ENCODE assay signal across 1 cellular context in genomic region chr3:44976002-44976815, GRCh38.
TF ChIP-seq lines count a peak whose summit lies in the region.

Gene EXOSC7, plus strand, starts transcription at chr3:44976244. Its CDS starts 34 bp downstream, at chr3:44976278.
Gene ZDHHC3, minus strand, starts transcription at chr3:44976174. Its CDS starts 16,738 bp downstream, at chr3:44959436.

TF ChIP-seq in K562, 482 proteins besides CTCF, POLR2A, EP300 and RAD21 (continued from another document and continues in another):
- TF ChIP-seq USF1 (CRISPR knock-in tag; IDR thresholded peaks at IDR 0.05) (peak; percentile 31; the same call in 1 of the 2 replicates), SMAD3 (CRISPR knock-in tag; conservative IDR thresholded peaks at IDR 0.05) (no peak), FOXO4 (CRISPR knock-in tag; IDR thresholded peaks at IDR 0.05) (peak; percentile 77; the same call in 1 of the 2 replicates), ELK1 (CRISPR knock-in tag; IDR thresholded peaks at IDR 0.05) (no peak), ELF2 (CRISPR knock-in tag; IDR thresholded peaks at IDR 0.05) (no peak), SFPQ (IDR thresholded peaks at IDR 0.05; ENCODE audit: low read depth, low read length) (no peak), GABPA (tag; conservative IDR thresholded peaks at IDR 0.05; ENCODE audit: low read depth) (no peak), MYC (IDR thresholded peaks at IDR 0.05; ENCODE audit: low read depth, low read length) (peak; percentile 83), MYC (CRISPR knock-in tag; IDR thresholded peaks at IDR 0.05; ENCODE audit: borderline replicate concordance, low read depth) (peak; percentile 91; the same call in 1 of the 2 replicates), BHLHE40 (IDR thresholded peaks at IDR 0.05; ENCODE audit: low read length) (no peak), CCNT2 (IDR thresholded peaks at IDR 0.05; ENCODE audit: borderline replicate concordance, extremely low read depth, insufficient read length, low read depth, low read length) (peak; percentile 63), GABPB2 (CRISPR knock-in tag; conservative IDR thresholded peaks at IDR 0.05) (no peak), E2F6 (IDR thresholded peaks at IDR 0.05; ENCODE audit: borderline replicate concordance in 1 of 2, extremely low read depth in 1 of 2, insufficient read depth in 1 of 2, insufficient read length in 1 of 2, low read depth in 1 of 2, low read length in 1 of 2, poor library complexity in 1 of 2, severe bottlenecking in 1 of 2) (peak in 1 of 2 experiments; percentile 44), FUS (optimal IDR thresholded peaks at IDR 0.05; ENCODE audit: low read depth, low read length) (peak; percentile 26), SMARCE1 (IDR thresholded peaks at IDR 0.05) (no peak), BRF1 (IDR thresholded peaks at IDR 0.05; ENCODE audit: borderline replicate concordance, extremely low read depth, insufficient read length) (no peak), POLR3A (IDR thresholded peaks at IDR 0.05; ENCODE audit: borderline replicate concordance, extremely low read depth, insufficient read depth, insufficient read length) (no peak), RBBP5 (IDR thresholded peaks at IDR 0.05; ENCODE audit: borderline replicate concordance, insufficient read depth, low read length, poor library complexity, severe bottlenecking) (peak; percentile 98), ZNF699 (CRISPR knock-in tag; IDR thresholded peaks at IDR 0.05; ENCODE audit: insufficient replicate concordance) (no peak), SRSF9 (IDR thresholded peaks at IDR 0.05; ENCODE audit: borderline replicate concordance, low read depth, low read length) (no peak), RBM34 (IDR thresholded peaks at IDR 0.05; ENCODE audit: borderline replicate concordance, insufficient read depth, low read length) (no peak), SIN3A (IDR thresholded peaks at IDR 0.05; ENCODE audit: borderline replicate concordance in 2 of 2, control insufficient read depth in 1 of 2, low read depth in 2 of 2, low read length in 2 of 2) (peak in 1 of 2 experiments; percentile 93; a peak in 2 of 4 replicates), POLR2G (IDR thresholded peaks at IDR 0.05; ENCODE audit: low read depth, low read length) (peak; percentile 96), RUNX1 (IDR thresholded peaks at IDR 0.05; ENCODE audit: low read depth) (no peak), PRMT5 (CRISPR knock-in tag; IDR thresholded peaks at IDR 0.05) (0 out of 2 replicates have a peak, but pooled peaks have one; percentile 55), ZBTB40 (IDR thresholded peaks at IDR 0.05) (peak; percentile 24; the same call in 1 of the 2 replicates), ZBTB40 (CRISPR knock-in tag; IDR thresholded peaks at IDR 0.05) (no peak), RBM25 (IDR thresholded peaks at IDR 0.05; ENCODE audit: low read depth, low read length, severe bottlenecking) (peak; percentile 23), E2F3 (CRISPR knock-in tag; IDR thresholded peaks at IDR 0.05) (no peak), SRSF3 (IDR thresholded peaks at IDR 0.05; ENCODE audit: insufficient read depth, low read length) (no peak), TAF9B (IDR thresholded peaks at IDR 0.05; ENCODE audit: partially characterized antibody) (peak; percentile 73), PCBP1 (IDR thresholded peaks at IDR 0.05; ENCODE audit: low read depth, low read length, poor library complexity, severe bottlenecking) (no peak), ZNF778 (CRISPR knock-in tag; IDR thresholded peaks at IDR 0.05) (no peak), NFIC (IDR thresholded peaks at IDR 0.05) (peak; percentile 26; the same call in 1 of the 2 replicates), IFI16 (CRISPR knock-in tag; IDR thresholded peaks at IDR 0.05) (no peak), EZH2 (IDR thresholded peaks at IDR 0.05; ENCODE audit: borderline replicate concordance, low read depth, low read length) (no peak), ZBTB7A (IDR thresholded peaks at IDR 0.05; ENCODE audit: borderline replicate concordance, control insufficient read depth, low read depth, low read length) (no peak; the same call in 1 of the 2 replicates), ZNF57 (CRISPR knock-in tag; IDR thresholded peaks at IDR 0.05) (no peak; the same call in 1 of the 2 replicates), YBX1 (IDR thresholded peaks at IDR 0.05) (no peak), NR4A1 (CRISPR knock-in tag; IDR thresholded peaks at IDR 0.05) (peak; percentile 76; the same call in 1 of the 2 replicates), NR4A1 (tag; IDR thresholded peaks at IDR 0.05) (no peak), ATF4 (CRISPR knock-in tag; IDR thresholded peaks at IDR 0.05) (no peak), L3MBTL2 (IDR thresholded peaks at IDR 0.05) (peak; percentile 56; the same call in 1 of the 2 replicates), ESRRA (IDR thresholded peaks at IDR 0.05; ENCODE audit: borderline replicate concordance, low read depth) (0 out of 2 replicates have a peak, but pooled peaks have one; percentile 8), DNMT1 (IDR thresholded peaks at IDR 0.05) (no peak), UBTF (IDR thresholded peaks at IDR 0.05; ENCODE audit: borderline replicate concordance in 1 of 2, low read depth in 2 of 2, low read length in 2 of 2) (0 out of 4 replicates have a peak, but pooled peaks of 1 of the 2 experiments have one; percentile 68), MBD2 (IDR thresholded peaks at IDR 0.05; ENCODE audit: borderline replicate concordance, low read depth) (no peak)
